12 cellular contexts compared by ENCODE assay signal in the genomic region with DNA sequence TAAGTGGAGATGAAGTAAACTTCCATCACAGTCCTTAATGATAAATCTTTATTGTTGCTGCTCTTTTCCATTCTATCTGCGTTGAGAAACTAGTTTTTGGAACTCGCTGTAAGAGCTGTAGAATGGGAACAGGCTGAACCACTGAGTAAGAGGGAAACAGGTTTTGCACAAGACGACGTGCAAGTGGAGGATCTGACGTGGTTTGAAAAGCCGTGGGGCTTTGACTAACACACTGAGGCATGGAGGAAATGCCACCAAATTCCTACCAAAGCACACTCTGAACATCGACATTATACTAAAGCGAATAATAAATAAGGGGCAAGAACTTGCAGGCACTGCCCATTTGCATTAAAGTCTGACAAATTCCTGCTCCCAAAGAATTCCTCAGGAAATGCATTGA.
A peak's percentile ranks its signal among the peaks of the same experiment; 100 is the strongest.
DNase-seq lines count a peak whose midpoint lies in the region; ATAC-seq and TF ChIP-seq lines count a peak whose summit lies in the region.
"Had no signal": no experiment of that assay in that cellular context is flagged by ENCODE, and none has a peak within 500 bp of the region (broad histone marks: within the 10 kb centered on the region; RNA-seq: fewer than 3 reads in every experiment).

No MANE protein-coding gene starts in this region.

- no peaks in the 10 kb centered on the region for H3K36me3 ChIP-seq in transverse colon

- H3K4me1 ChIP-seq in right cardiac atrium (ENCODE audit: control insufficient read depth, insufficient read depth, low read length) = peaks cover 2% of the 10 kb centered on the region
- H3K4me1 ChIP-seq in transverse colon = peaks cover 0 to 6% (median 2%) of the 10 kb centered on the region in 4 donors

- H3K4me3 ChIP-seq in right cardiac atrium (ENCODE audit: low read length) = no peak overlapping the region
- H3K4me3 ChIP-seq in astrocyte of the cerebellum (ENCODE audit: low read depth, low read length) = no peak overlapping the region
- H3K4me3 ChIP-seq in transverse colon = no peak overlapping the region

- H3K9me3 ChIP-seq in right cardiac atrium (ENCODE audit: control insufficient read depth, low read length) (no peaks in the 10 kb centered on the region), transverse colon (peaks cover 0 to 8% of the 10 kb centered on the region in 2 donors)

- no peak overlapping the region for H3K4me3 Mint-ChIP-seq in naive thymus-derived CD8-positive, alpha-beta T cell

- 86% methylated on average over 8 of the region's 8 CpGs for WGBS in right cardiac atrium
- 68 to 96% methylated on average over 6 to 8 of the region's 8 CpGs for WGBS in transverse colon (ENCODE audit: low coverage in 1 of 2), 2 donors

- no peak for TF ChIP-seq EP300 in transverse colon (IDR thresholded peaks at IDR 0.05; ENCODE audit: low read depth)

- no peak overlapping the region for H3K27ac Mint-ChIP-seq in naive thymus-derived CD8-positive, alpha-beta T cell
- H3K27ac Mint-ChIP-seq: CD4-positive, alpha-beta T cell had no signal

- H3K27me3 ChIP-seq in right cardiac atrium (ENCODE audit: control insufficient read depth, insufficient read depth) (no peaks in the 10 kb centered on the region), transverse colon (no peaks in the 10 kb centered on the region)

- POLR2A ChIA-PET in naive thymus-derived CD8-positive, alpha-beta T cell (lab: Charles Lee) = interaction anchor here (1.1 kb wide), 1 partner anchor 11 kb away, joined by 4 read pairs; no protein-coding TSS in a partner anchor

- peaks cover 7 to 26% (median 11%) of the 10 kb centered on the region in 9 donors for H3K9me3 Mint-ChIP-seq in naive thymus-derived CD8-positive, alpha-beta T cell

- ATAC-seq in right cardiac atrium (no peak), omental fat pad (ENCODE audit: low FRiP score) (no peak)
- ATAC-seq in naive thymus-derived CD8-positive, alpha-beta T cell = no peak

- peaks cover 0 to 15% (median 12%) of the 10 kb centered on the region in 3 donors for H3K36me3 Mint-ChIP-seq in naive thymus-derived CD8-positive, alpha-beta T cell

- H3K4me1 Mint-ChIP-seq in naive thymus-derived CD8-positive, alpha-beta T cell = peaks cover 0 to 14% (median 4%) of the 10 kb centered on the region in 4 donors

- no peak for TF ChIP-seq POLR2A in transverse colon (IDR thresholded peaks at IDR 0.05)

- in situ Hi-C loops in astrocyte of the cerebellum (cut with HindIII; ENCODE audit: low sequenced_read_pairs) (no loop called here), transverse colon (cut with MboI; ENCODE audit: low pct_ligation_motif_present in 1 of 4, low pct_unique_long_range_greater_than_20kb in 1 of 4, low sequenced_read_pairs in 3 of 4) (no loop called here)

- intact Hi-C loops in right cardiac atrium (cut with DNase I) = no loop called here
- intact Hi-C loops in cardiac septum (cut with DNase I) = loop anchor here (5.0 kb wide), 1 partner anchor 133 kb away; no protein-coding TSS in a partner anchor
- intact Hi-C loops in transverse colon (cut with DNase I; ENCODE audit: low total_unique reads) = no loop called here

- H3K27ac ChIP-seq in right cardiac atrium (ENCODE audit: low read length) (peak overlapping the region; percentile 59), transverse colon (peak overlapping the region; percentile 18 to 59 (median 39))

- no peak for DNase-seq in right cardiac atrium
- no peak for DNase-seq in cardiac septum (ENCODE audit: low spot score)
- peak; percentile 4 for DNase-seq in astrocyte of the cerebellum (ENCODE audit: low read depth)
- peak; percentile 73 for DNase-seq in islet precursor cell
- DNase-seq in transverse colon = no peak
- DNase-seq in naive thymus-derived CD8-positive, alpha-beta T cell = no peak
- DNase-seq in omental fat pad (ENCODE audit: low spot score) = no peak
- no peak for DNase-seq in DMS 273 treated with DMSO at 0.1 percent for 48 hours (lab: John Stamatoyannopoulos, UW)
- DNase-seq: activated CD4-positive, CD25-positive, alpha-beta regulatory T cell treated with anti-CD3 and anti-CD28 coated beads, Interleukin-2, amount 50 U/mL, for 72 hours; CD4-positive, alpha-beta T cell; NCI-H2107; stimulated activated naive B cell treated with anti-CD40 and anti-IgM and Interleukin-4, amounts not matched to agents 10 μg/mL and 1 μg/mL and 100 μg/mL, for 72 hours had no signal

- H3K27me3 Mint-ChIP-seq in naive thymus-derived CD8-positive, alpha-beta T cell = no peaks in the 10 kb centered on the region
- H3K27me3 Mint-ChIP-seq: CD4-positive, alpha-beta T cell; stimulated activated naive B cell treated with anti-CD40 and anti-IgM and Interleukin-4, amounts not matched to agents 10 μg/mL and 1 μg/mL and 100 μg/mL, for 72 hours had no signal

- TF ChIP-seq CTCF in astrocyte of the cerebellum (IDR thresholded peaks at IDR 0.05; ENCODE audit: low read depth, low read length, missing control alignments) (no peak), transverse colon (IDR thresholded peaks at IDR 0.05) (no peak), omental fat pad (IDR thresholded peaks at IDR 0.05) (no peak)

Comparison
In these comparisons a context has a peak if more than half of its experiments do, and no peak if none do; other contexts are left out.
1. DNase-seq: peak in astrocyte of the cerebellum (single experiment) and islet precursor cell (single experiment); none in right cardiac atrium (0 of 3), cardiac septum (single experiment), transverse colon (single experiment), naive thymus-derived CD8-positive, alpha-beta T cell (0 of 10), omental fat pad (single experiment) and DMS 273 treated with DMSO at 0.1 percent for 48 hours (single experiment).